12 cellular contexts compared by ENCODE assay signal in genomic region chr18:40529478-40529877, GRCh38.
A peak's percentile ranks its signal among the peaks of the same experiment; 100 is the strongest.
DNase-seq lines count a peak whose midpoint lies in the region; ATAC-seq, FAIRE-seq and TF ChIP-seq lines count a peak whose summit lies in the region.
"Had no signal": no experiment of that assay in that cellular context is flagged by ENCODE, and none has a peak within 500 bp of the region (broad histone marks: within the 10 kb centered on the region; RNA-seq: fewer than 3 reads in every experiment).

No MANE protein-coding gene starts in this region.

- WGBS in IMR-90 (ENCODE audit: extremely low coverage in 2 of 2, insufficient read length in 1 of 2), 2 experiments: no CpG with 5 or more reads among the region's 1 CpG

- TF ChIP-seq RAD21 in IMR-90 (IDR thresholded peaks at IDR 0.05; ENCODE audit: low read length): no peak

- no peak overlapping the region for H2BK5ac ChIP-seq in IMR-90 (ENCODE audit: low read depth, low read length, poor library complexity, severe bottlenecking)

- peak; percentile 53 for FAIRE-seq in D721Med (lab: Jason Lieb, UNC)
- no peak for FAIRE-seq in astrocyte (lab: Jason Lieb, UNC)

- TF ChIP-seq POLR2A in IMR-90 (IDR thresholded peaks at IDR 0.05; ENCODE audit: low read depth, low read length): no peak

- no peak overlapping the region for H3K4me3 Mint-ChIP-seq in astrocyte (ENCODE audit: unreplicated experiment)
- no peak overlapping the region for H3K4me3 Mint-ChIP-seq in CD4-positive, alpha-beta T cell
- H3K4me3 Mint-ChIP-seq: central memory CD8-positive, alpha-beta T cell had no signal

- POLR2A ChIA-PET in IMR-90 (lab: Charles Lee; ENCODE audit: unreplicated experiment): no interaction called here
- POLR2A ChIA-PET in CD4-positive, alpha-beta T cell (lab: Charles Lee): no interaction called here

- no peak for DNase-seq in D721Med (ENCODE audit: insufficient read length, low spot score)
- DNase-seq in IMR-90: peak; percentile 16
- DNase-seq in astrocyte (ENCODE audit: low read depth): peak; percentile 16
- DNase-seq in iris pigment epithelial cell (ENCODE audit: low read depth): peak; percentile 37
- no peak for DNase-seq in CD4-positive, alpha-beta T cell
- no peak for DNase-seq in ecto neural progenitor cell (ENCODE audit: low spot score)
- no peak for DNase-seq in UCSD-AML1 (lab: John Stamatoyannopoulos, UW; ENCODE audit: unreplicated experiment)
- DNase-seq: activated CD4-positive, alpha-beta T cell treated with anti-CD3 and anti-CD28 coated beads, Interleukin-2, amount 50 U/mL, for 1 hour; COR-L47; islet precursor cell had no signal

- H4K8ac ChIP-seq in IMR-90 (ENCODE audit: low read depth in 2 of 2, low read length in 2 of 2): no peak overlapping the region

- no peak overlapping the region for H4K5ac ChIP-seq in IMR-90 (ENCODE audit: low read depth, low read length)

- H3K79me2 ChIP-seq in astrocyte (ENCODE audit: insufficient read depth, low read length): no peaks in the 10 kb centered on the region

- no peak overlapping the region for H2AK5ac ChIP-seq in IMR-90 (ENCODE audit: low read depth, low read length)

- TF ChIP-seq CTCF in D721Med (IDR thresholded peaks at IDR 0.05; ENCODE audit: insufficient read depth, missing control alignments) (no peak), IMR-90 (conservative IDR thresholded peaks at IDR 0.05; ENCODE audit: low read depth, low read length) (0 out of 2 replicates have a peak, but pooled peaks have one; percentile 9), astrocyte (IDR thresholded peaks at IDR 0.05; ENCODE audit: insufficient read depth, low read depth, low read length) (peak; percentile 9)
- TF ChIP-seq CTCF in CD4-positive, alpha-beta T cell (IDR thresholded peaks at IDR 0.05): no peak

- no peak for ATAC-seq in IMR-90 (ENCODE audit: low read depth)
- ATAC-seq in HG02798 (IDR thresholded peaks at IDR 0.05; ENCODE audit: poor library complexity, unreplicated experiment): no peak
- no peak for ATAC-seq in CD4-positive, alpha-beta T cell (ENCODE audit: poor library complexity)

- no peak overlapping the region for H2BK15ac ChIP-seq in IMR-90 (ENCODE audit: low read depth, low read length)

- no peaks in the 10 kb centered on the region for H3K36me3 Mint-ChIP-seq in astrocyte (ENCODE audit: low read depth, unreplicated experiment)
- H3K36me3 Mint-ChIP-seq in CD4-positive, alpha-beta T cell (ENCODE audit: low read depth): no peaks in the 10 kb centered on the region

- H3K36me3 ChIP-seq in IMR-90 (ENCODE audit: control insufficient read depth, insufficient read depth, low read length): no peaks in the 10 kb centered on the region
- H3K36me3 ChIP-seq in astrocyte (ENCODE audit: insufficient read depth, low read length): no peaks in the 10 kb centered on the region

- no peaks in the 10 kb centered on the region for H3K9me1 ChIP-seq in IMR-90 (ENCODE audit: insufficient read depth, low read length)

- H3K27ac ChIP-seq in IMR-90 (ENCODE audit: insufficient read depth, low read length): no peak overlapping the region
- H3K27ac ChIP-seq in astrocyte (ENCODE audit: low read depth, low read length): no peak overlapping the region
- H3K27ac ChIP-seq in CD4-positive, alpha-beta T cell (ENCODE audit: low read depth, low read length): no peak overlapping the region

- H3K23ac ChIP-seq in IMR-90 (ENCODE audit: low read depth, low read length): no peak overlapping the region

- no peak overlapping the region for H3K18ac ChIP-seq in IMR-90 (ENCODE audit: low read depth, low read length)

- H3K27me3 ChIP-seq in IMR-90 (ENCODE audit: control insufficient read depth, insufficient read depth, low read length) (no peaks in the 10 kb centered on the region), astrocyte (ENCODE audit: insufficient read depth, low read length) (no peaks in the 10 kb centered on the region)
- H3K27me3 ChIP-seq in CD4-positive, alpha-beta T cell (ENCODE audit: control insufficient read depth, insufficient read depth, low read length): no peaks in the 10 kb centered on the region

- H3K4me1 Mint-ChIP-seq in astrocyte (ENCODE audit: low read depth, unreplicated experiment): no peaks in the 10 kb centered on the region
- no peaks in the 10 kb centered on the region for H3K4me1 Mint-ChIP-seq in CD4-positive, alpha-beta T cell (ENCODE audit: low read depth)
- H3K4me1 Mint-ChIP-seq: central memory CD8-positive, alpha-beta T cell had no signal

- no peak overlapping the region for H2BK20ac ChIP-seq in IMR-90 (ENCODE audit: low read depth, low read length)

- in situ Hi-C loops in IMR-90 (cut with MboI; ENCODE audit: low sequenced_read_pairs): no loop called here

- no peak overlapping the region for H3K4me3 ChIP-seq in IMR-90 (ENCODE audit: insufficient read depth, low read depth, low read length)
- no peak overlapping the region for H3K4me3 ChIP-seq in astrocyte (ENCODE audit: insufficient read depth, low read depth, low read length)

- H2AFZ ChIP-seq in IMR-90 (replicated peaks; ENCODE audit: low read length, poor library complexity) (no peak overlapping the region), astrocyte (ENCODE audit: low read depth, low read length) (no peak overlapping the region)

- H4K20me1 ChIP-seq in IMR-90 (ENCODE audit: insufficient read depth, low read length) (no peaks in the 10 kb centered on the region), astrocyte (ENCODE audit: insufficient read depth, low read length) (no peaks in the 10 kb centered on the region)

- H4K91ac ChIP-seq in IMR-90 (ENCODE audit: insufficient read depth, low read depth, low read length): no peak overlapping the region

- intact Hi-C loops in IMR-90 (cut with micrococcal nuclease): no loop called here
- intact Hi-C loops in CD4-positive, alpha-beta T cell (cut with DNase I, micrococcal nuclease): no loop called here

- no peaks in the 10 kb centered on the region for H3K27me3 Mint-ChIP-seq in astrocyte (ENCODE audit: low read depth, unreplicated experiment)
- no peaks in the 10 kb centered on the region for H3K27me3 Mint-ChIP-seq in CD4-positive, alpha-beta T cell
- H3K27me3 Mint-ChIP-seq: central memory CD8-positive, alpha-beta T cell had no signal

- H3K9me3 ChIP-seq in IMR-90 (ENCODE audit: control insufficient read depth, insufficient read depth, low read length) (no peaks in the 10 kb centered on the region), astrocyte (ENCODE audit: insufficient read depth, low read depth, low read length) (no peaks in the 10 kb centered on the region)
- peaks cover 3% of the 10 kb centered on the region for H3K9me3 ChIP-seq in CD4-positive, alpha-beta T cell (ENCODE audit: control insufficient read depth, low read length)

- no TSS peak for BruUV-seq in IMR-90 (replicated peaks; lab: Mats Ljungman, UMichigan)

- H3K27ac Mint-ChIP-seq in astrocyte (ENCODE audit: unreplicated experiment): no peak overlapping the region
- no peak overlapping the region for H3K27ac Mint-ChIP-seq in CD4-positive, alpha-beta T cell

- dilution Hi-C loops in IMR-90 (cut with HindIII; ENCODE audit: low sequenced_read_pairs, unreplicated experiment): no loop called here

- H3K4me2 ChIP-seq in IMR-90 (ENCODE audit: low read depth, low read length) (no peak overlapping the region), astrocyte (ENCODE audit: low read length) (no peak overlapping the region)

- no peaks in the 10 kb centered on the region for H3K79me1 ChIP-seq in IMR-90 (ENCODE audit: low read depth in 1 of 2, low read length in 2 of 2)

- no peaks in the 10 kb centered on the region for H3K9me3 Mint-ChIP-seq in astrocyte (ENCODE audit: unreplicated experiment)
- H3K9me3 Mint-ChIP-seq in CD4-positive, alpha-beta T cell: no peaks in the 10 kb centered on the region

- no peak overlapping the region for H2AK9ac ChIP-seq in IMR-90 (replicated peaks; ENCODE audit: low read depth, low read length, poor library complexity)

- H3K4ac ChIP-seq in IMR-90 (ENCODE audit: low read depth, low read length): no peak overlapping the region

- CTCF ChIA-PET in IMR-90 (lab: Yijun Ruan, JAX): no interaction called here
- CTCF ChIA-PET in CD4-positive, alpha-beta T cell (lab: Charles Lee): no interaction called here

- H3K56ac ChIP-seq in IMR-90 (ENCODE audit: extremely low read depth, insufficient read depth, low read length): no peak overlapping the region

- no peak overlapping the region for H2BK120ac ChIP-seq in IMR-90 (ENCODE audit: low read depth, low read length)

- no peak overlapping the region for H3K14ac ChIP-seq in IMR-90 (replicated peaks; ENCODE audit: low read depth, low read length)

- H3K9ac ChIP-seq in IMR-90 (ENCODE audit: low read depth, low read length) (no peak overlapping the region), astrocyte (ENCODE audit: low read length) (no peak overlapping the region)

- no peaks in the 10 kb centered on the region for H3K4me1 ChIP-seq in IMR-90 (ENCODE audit: control insufficient read depth, insufficient read depth, low read length)
- no peaks in the 10 kb centered on the region for H3K4me1 ChIP-seq in astrocyte (ENCODE audit: insufficient read depth, low read length)

TF ChIP-seq in IMR-90, 13 proteins besides CTCF, POLR2A, EP300 and RAD21:
- TF ChIP-seq FOS (IDR thresholded peaks at IDR 0.05; ENCODE audit: low read depth, low read length): no peak
- peak; percentile 29 for TF ChIP-seq SMC3 (IDR thresholded peaks at IDR 0.05; ENCODE audit: low read depth, low read length)
TF ChIP-seq in IMR-90: peak in this region for 1.

Comparison
In these comparisons a context has a peak if more than half of its experiments do, and no peak if none do; other contexts are left out.
1. DNase-seq: peak in IMR-90 (single experiment), astrocyte (single experiment) and iris pigment epithelial cell (single experiment); none in D721Med (single experiment), CD4-positive, alpha-beta T cell (0 of 10), ecto neural progenitor cell (single experiment) and UCSD-AML1 (single experiment).
2. CTCF ChIP-seq: peak in IMR-90 (single experiment) and astrocyte (single experiment); none in D721Med (single experiment) and CD4-positive, alpha-beta T cell (single experiment).